8 cellular contexts compared by ENCODE assay signal in the genomic region with DNA sequence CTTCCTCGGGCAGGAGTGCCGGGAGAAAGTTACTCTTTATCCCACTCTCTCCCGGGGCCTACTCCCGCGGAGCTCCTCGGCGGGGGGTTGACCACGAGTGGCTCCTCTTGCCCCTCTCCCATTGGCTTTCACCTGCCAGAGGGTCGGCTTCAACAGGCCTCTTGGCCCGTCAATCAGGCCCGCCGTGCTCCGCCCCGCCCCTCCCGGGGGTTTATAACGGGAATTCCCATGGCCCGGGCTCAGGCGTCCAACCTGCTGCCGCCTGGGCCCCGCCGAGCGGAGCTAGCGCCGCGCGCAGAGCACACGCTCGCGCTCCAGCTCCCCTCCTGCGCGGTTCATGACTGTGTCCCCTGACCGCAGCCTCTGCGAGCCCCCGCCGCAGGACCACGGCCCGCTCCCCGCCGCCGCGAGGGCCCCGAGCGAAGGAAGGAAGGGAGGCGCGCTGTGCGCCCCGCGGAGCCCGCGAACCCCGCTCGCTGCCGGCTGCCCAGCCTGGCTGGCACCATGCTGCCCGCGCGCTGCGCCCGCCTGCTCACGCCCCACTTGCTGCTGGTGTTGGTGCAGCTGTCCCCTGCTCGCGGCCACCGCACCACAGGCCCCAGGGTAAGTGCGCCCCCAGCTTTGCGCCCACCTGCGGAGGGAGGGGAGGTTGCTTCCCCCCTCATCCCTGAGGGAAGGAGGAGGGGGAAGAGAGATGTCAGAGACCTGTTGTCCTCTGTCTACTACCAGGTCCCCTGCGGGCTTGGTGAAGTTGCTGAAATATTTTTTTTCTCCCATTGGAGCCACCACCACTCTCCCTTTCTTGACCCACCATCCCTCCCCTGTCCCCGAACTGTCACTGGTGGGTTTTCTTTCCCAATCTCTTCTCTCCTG. TPM values are rescaled to one million over a fixed set of nuclear protein-coding genes. Genes with fewer than 3 reads are reported as not detected.
DNase-seq lines count a peak whose midpoint lies in the region; ATAC-seq and TF ChIP-seq lines count a peak whose summit lies in the region.

TSS of gene SMOC1 (plus strand) at position 242 of the 873 bp plus-strand sequence. CDS start at position 505, 263 bp downstream.

- H3K4me1 Mint-ChIP-seq in neural progenitor cell: peaks cover 47% of the 10 kb centered on the region

- peaks cover 4% of the 10 kb centered on the region for H3K9me3 ChIP-seq in neural progenitor cell (ENCODE audit: low read depth)

- ATAC-seq in HG02610 (IDR thresholded peaks at IDR 0.05; ENCODE audit: unreplicated experiment) (peak; percentile 85), esophagus mucosa (peak; percentile 17), HG03378 (IDR thresholded peaks at IDR 0.05; ENCODE audit: unreplicated experiment) (no peak), GM21723 (IDR thresholded peaks at IDR 0.05; ENCODE audit: unreplicated experiment) (no peak)

- peak; percentile 2 for DNase-seq in A172 (ENCODE audit: low spot score)
- DNase-seq in RWPE1 (ENCODE audit: low spot score): peak; percentile 76
- peak; percentile 95 for DNase-seq in neural progenitor cell (ENCODE audit: low spot score)

- peak within 1 kb of the TSS; percentile 98 for H3K4me2 ChIP-seq in neural progenitor cell

- peaks cover 51% of the 10 kb centered on the region for H3K79me2 ChIP-seq in neural progenitor cell (ENCODE audit: low read depth)

- peak within 1 kb of the TSS; percentile 63 for H3K9ac ChIP-seq in neural progenitor cell

- 3% methylated on average over 67 of the region's 67 CpGs for WGBS in urinary bladder

- peaks cover 48% of the 10 kb centered on the region for H3F3A ChIP-seq in neural progenitor cell (ENCODE audit: low read depth)

- H3K4me3 ChIP-seq in neural progenitor cell: peak within 1 kb of the TSS; percentile 94
- peak within 1 kb of the TSS; percentile 10 for H3K4me3 ChIP-seq in urinary bladder (ENCODE audit: low read depth, low read length)

- H3K4me3 Mint-ChIP-seq in neural progenitor cell: peak within 1 kb of the TSS; percentile 92

- H3K4me1 ChIP-seq in neural progenitor cell (peaks cover 33% of the 10 kb centered on the region), urinary bladder (ENCODE audit: insufficient read depth) (no peaks in the 10 kb centered on the region)

- TF ChIP-seq CTCF in RWPE1 (conservative IDR thresholded peaks at IDR 0.05; ENCODE audit: low read depth): no peak
- peak; percentile 10 for TF ChIP-seq CTCF in neural progenitor cell (IDR thresholded peaks at IDR 0.05)

- peaks cover 5% of the 10 kb centered on the region for H3K27me3 Mint-ChIP-seq in neural progenitor cell (ENCODE audit: insufficient read depth, low read depth)

- no peaks in the 10 kb centered on the region for H3K27me3 ChIP-seq in neural progenitor cell

- peaks cover 6% of the 10 kb centered on the region for H3K9me3 Mint-ChIP-seq in neural progenitor cell

- CTCF ChIA-PET in RWPE1 (lab: Yijun Ruan, JAX): interaction anchor here (0.6 to 1.2 kb wide), 2 partner anchors 61 to 148 kb away, joined by 3 read pairs; no protein-coding TSS in a partner anchor

- H3K27ac ChIP-seq in RWPE1 (no peak within 1 kb of the TSS), neural progenitor cell (peak within 1 kb of the TSS; percentile 40), urinary bladder (ENCODE audit: low read depth) (no peak within 1 kb of the TSS)

- peak within 1 kb of the TSS; percentile 66 for H3K27ac Mint-ChIP-seq in neural progenitor cell

- H4K20me1 ChIP-seq in neural progenitor cell (ENCODE audit: low read depth): peaks cover 42% of the 10 kb centered on the region

- POLR2A ChIA-PET in RWPE1 (lab: Yijun Ruan, JAX; ENCODE audit: low non-redundant PET): no interaction called here

- no peak within 1 kb of the TSS for H2AFZ ChIP-seq in neural progenitor cell (replicated peaks)

- H3K36me3 ChIP-seq in neural progenitor cell: peaks cover 11% of the 10 kb centered on the region
- no peaks in the 10 kb centered on the region for H3K36me3 ChIP-seq in urinary bladder (ENCODE audit: insufficient read depth)

- H3K36me3 Mint-ChIP-seq in neural progenitor cell: peaks cover 6% of the 10 kb centered on the region

RNA-seq across cellular contexts. Expression of gene SMOC1, which starts in this region (rescaled TPM):
- total RNA-seq in A172 (2014; rRNA removed; shearing (Covaris generic)): not detected in 2 replicates
- total RNA-seq in esophagus mucosa (0.12 TPM), neural progenitor cell (ENCODE audit: low replicate concordance) (89.3 and 158 TPM in 2 replicates), urinary bladder (8.0 TPM)
- polyA plus RNA-seq in urinary bladder: 1.6 TPM

Comparison
In these comparisons a context has a peak if more than half of its experiments do, and no peak if none do; other contexts are left out.
1. Peak in DNase-seq in A172; RNA of the gene not detected or under 1 TPM.
2. Peak in ATAC-seq in esophagus mucosa; RNA of the gene not detected or under 1 TPM.
3. DNase-seq: peak in every context shown above with its lines; median percentile 95 in neural progenitor cell; 76 in RWPE1; 2 in A172.